24 cellular contexts compared by ENCODE assay signal in the genomic region with DNA sequence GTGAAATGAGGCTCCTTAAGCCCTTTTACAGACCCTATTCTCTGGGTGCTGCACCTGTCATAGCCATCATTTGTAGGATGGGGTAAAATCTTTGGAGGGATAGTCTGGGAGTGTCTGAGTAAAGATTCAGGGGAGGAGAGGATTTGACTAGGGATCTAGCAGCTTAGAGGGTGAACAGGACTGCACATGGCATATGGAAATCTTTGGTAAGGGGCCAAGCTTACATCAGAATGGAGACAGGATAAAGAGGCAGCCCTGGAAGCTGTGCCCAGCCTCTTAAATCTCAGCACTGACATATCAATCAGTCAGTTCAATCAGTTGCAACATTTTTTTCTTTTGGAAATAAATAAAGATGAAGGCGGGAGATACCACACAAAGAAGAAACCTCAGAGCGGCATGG.
"Had no signal": no experiment of that assay in that cellular context is flagged by ENCODE, and none has a peak within 500 bp of the region (broad histone marks: within the 10 kb centered on the region; RNA-seq: fewer than 3 reads in every experiment).

No MANE protein-coding gene starts in this region.

- H3K79me2 ChIP-seq: hepatocyte had no signal

- H3K27ac ChIP-seq: dorsolateral prefrontal cortex, hepatocyte, left ventricle myocardium inferior, lower lobe of right lung, neural progenitor cell, pancreas, prostate gland, right lobe of liver, spleen, testis, tibial nerve had no signal

- H3K36me3 ChIP-seq: left ventricle myocardium inferior, lower lobe of right lung, neural progenitor cell, pancreas, prostate gland, right lobe of liver, spleen, tibial nerve had no signal

- H3K27me3 ChIP-seq: hepatocyte, neural progenitor cell, pancreas, right lobe of liver, spleen, testis, tibial nerve had no signal

- H2AFZ ChIP-seq: hepatocyte, neural progenitor cell had no signal

- ATAC-seq: left cardiac atrium; lower lobe of right lung; natural killer cell treated with Interleukin-12 subunit alpha and Interleukin-12 subunit beta and Interleukin-15 and Interleukin-18, amount 100 ng/mL, for 72 hours; pancreas; right lobe of liver; stimulated activated memory B cell treated with anti-CD40 and anti-IgM and Interleukin-4, amounts not matched to agents 10 μg/mL and 1 μg/mL and 100 μg/mL, for 72 hours; stimulated activated naive CD8-positive, alpha-beta T cell treated with anti-CD3 and anti-CD28 coated beads, Interleukin-15, amount 100 ng/mL, for 72 hours had no signal

- H3K9me3 ChIP-seq: prostate gland, right lobe of liver, testis had no signal

- H3K4me2 ChIP-seq: hepatocyte, neural progenitor cell had no signal

- DNase-seq: cortex of kidney; effector CD8-positive, alpha-beta T cell; foreskin melanocyte; kidney; left cardiac atrium; left ventricle myocardium inferior; lower lobe of right lung; midbrain; nucleus accumbens; pancreas; right lobe of liver; spleen; stimulated activated CD4-positive, alpha-beta T cell treated with anti-CD3 and anti-CD28 coated beads, Interleukin-15, amount 100 ng/mL, for 24 hours; stimulated activated CD4-positive, alpha-beta T cell treated with anti-CD3 and anti-CD28 coated beads, Interleukin-1b, Interleukin-23, amount 100 ng/mL, for 48 hours; stimulated activated CD4-positive, alpha-beta T cell treated with anti-CD3 and anti-CD28 coated beads, Interleukin-4, amount 100 ng/mL, for 24 hours; stimulated activated naive CD8-positive, alpha-beta T cell treated with anti-CD3 and anti-CD28 coated beads, Interleukin-15, amount 100 ng/mL, for 72 hours; testis had no signal

- H3K4me3 ChIP-seq: dorsolateral prefrontal cortex, hepatocyte, left ventricle myocardium inferior, lower lobe of right lung, neural progenitor cell, pancreas, prostate gland, right lobe of liver, spleen, testis, tibial nerve had no signal

- H3K4me1 ChIP-seq: left ventricle myocardium inferior, lower lobe of right lung, neural progenitor cell, pancreas, prostate gland, right lobe of liver, spleen, testis, tibial nerve had no signal
